Comparison of ENCODE assay signal across 19 cellular contexts in genomic region chr12:128455849-128456248, GRCh38.
DNase-seq lines count a peak whose midpoint lies in the region; ATAC-seq and TF ChIP-seq lines count a peak whose summit lies in the region.
"Had no signal": no experiment of that assay in that cellular context is flagged by ENCODE, and none has a peak within 500 bp of the region (broad histone marks: within the 10 kb centered on the region; RNA-seq: fewer than 3 reads in every experiment).

No MANE protein-coding gene starts in this region.

- H3K36me3 Mint-ChIP-seq in glutamatergic neuron (ENCODE audit: unreplicated experiment) = no peaks in the 10 kb centered on the region
- no peaks in the 10 kb centered on the region for H3K36me3 Mint-ChIP-seq in neural crest cell (ENCODE audit: low read depth)
- no peaks in the 10 kb centered on the region for H3K36me3 Mint-ChIP-seq in CD8-positive, alpha-beta T cell
- H3K36me3 Mint-ChIP-seq: CD4-positive, alpha-beta memory T cell had no signal

- H3K4me1 ChIP-seq in CD8-positive, alpha-beta T cell (ENCODE audit: insufficient read depth, low read length) = no peaks in the 10 kb centered on the region
- H3K4me1 ChIP-seq: BLaER1 had no signal

- H3K27me3 Mint-ChIP-seq in glutamatergic neuron (ENCODE audit: unreplicated experiment) (peaks cover 3% of the 10 kb centered on the region), neural crest cell (ENCODE audit: low read depth) (no peaks in the 10 kb centered on the region)
- H3K27me3 Mint-ChIP-seq in CD8-positive, alpha-beta T cell (ENCODE audit: low read depth) = no peaks in the 10 kb centered on the region
- H3K27me3 Mint-ChIP-seq: CD4-positive, alpha-beta memory T cell had no signal

- H3K27me3 ChIP-seq in CD8-positive, alpha-beta T cell (ENCODE audit: insufficient read depth, low read length) = no peaks in the 10 kb centered on the region
- H3K27me3 ChIP-seq: BLaER1 had no signal

- intact Hi-C loops in CD8-positive, alpha-beta T cell (cut with DNase I, micrococcal nuclease) = no loop called here

- H3K9me3 ChIP-seq in CD8-positive, alpha-beta T cell (ENCODE audit: low read length) = no peaks in the 10 kb centered on the region
- H3K9me3 ChIP-seq: BLaER1 had no signal

- no peaks in the 10 kb centered on the region for H3K36me3 ChIP-seq in CD8-positive, alpha-beta T cell (ENCODE audit: insufficient read depth, low read length)
- H3K36me3 ChIP-seq: BLaER1 had no signal

- no peak overlapping the region for H3K4me3 ChIP-seq in CD8-positive, alpha-beta T cell (ENCODE audit: low read depth, low read length)
- H3K4me3 ChIP-seq: BLaER1, GM23248 had no signal

- ATAC-seq in CD8-positive, alpha-beta T cell = no peak

- H3K9me3 Mint-ChIP-seq in glutamatergic neuron (ENCODE audit: unreplicated experiment) (peaks cover 5% of the 10 kb centered on the region), neural crest cell (peaks cover 4% of the 10 kb centered on the region)
- no peaks in the 10 kb centered on the region for H3K9me3 Mint-ChIP-seq in CD8-positive, alpha-beta T cell

- TF ChIP-seq CTCF in glutamatergic neuron (IDR thresholded peaks at IDR 0.05; ENCODE audit: partially characterized antibody, unreplicated experiment) (no peak), neural crest cell (conservative IDR thresholded peaks at IDR 0.05) (no peak)
- no peak for TF ChIP-seq CTCF in CD8-positive, alpha-beta T cell (IDR thresholded peaks at IDR 0.05)

- POLR2A ChIA-PET in CD8-positive, alpha-beta T cell (lab: Charles Lee) = no interaction called here

- H3K27ac ChIP-seq in CD8-positive, alpha-beta T cell (ENCODE audit: low read depth, low read length) = no peak overlapping the region
- H3K27ac ChIP-seq: 22Rv1, BLaER1, GM23248 had no signal

- DNase-seq in DMS 273 (lab: John Stamatoyannopoulos, UW; ENCODE audit: unreplicated experiment) (peak; percentile 30), DMS 273 treated with DMSO at 0.1 percent for 48 hours (lab: John Stamatoyannopoulos, UW) (no peak), glutamatergic neuron (no peak), neural crest cell (ENCODE audit: low read depth, low spot score) (no peak), hippocampal formation (lab: John Stamatoyannopoulos, UW) (no peak), dedifferentiated amniotic fluid mesenchymal stem cell (ENCODE audit: extremely low spot score) (no peak)
- DNase-seq in CD8-positive, alpha-beta T cell = no peak
- DNase-seq: ACHN; CD4-positive, alpha-beta memory T cell; GDM1; GM23248; HCEC 1CT; Kasumi-1; NCI-H1417 treated with DMSO at 0.1 percent for 48 hours; NCI-H187; Right ventricle myocardium superior had no signal

- no peak overlapping the region for H3K4me3 Mint-ChIP-seq in glutamatergic neuron (ENCODE audit: unreplicated experiment)
- peak overlapping the region; percentile 9 for H3K4me3 Mint-ChIP-seq in neural crest cell
- no peak overlapping the region for H3K4me3 Mint-ChIP-seq in CD8-positive, alpha-beta T cell
- H3K4me3 Mint-ChIP-seq: CD4-positive, alpha-beta memory T cell had no signal

- H3K27ac Mint-ChIP-seq in glutamatergic neuron (ENCODE audit: unreplicated experiment) (peak overlapping the region; percentile 78), neural crest cell (ENCODE audit: unreplicated experiment) (peak overlapping the region; percentile 45)
- H3K27ac Mint-ChIP-seq in CD8-positive, alpha-beta T cell = no peak overlapping the region
- H3K27ac Mint-ChIP-seq: CD4-positive, alpha-beta memory T cell had no signal

- H3K4me1 Mint-ChIP-seq in glutamatergic neuron (ENCODE audit: low read depth, unreplicated experiment) (peaks cover 5% of the 10 kb centered on the region), neural crest cell (peaks cover 28% of the 10 kb centered on the region)
- H3K4me1 Mint-ChIP-seq in CD8-positive, alpha-beta T cell (ENCODE audit: low read depth) = no peaks in the 10 kb centered on the region
- H3K4me1 Mint-ChIP-seq: CD4-positive, alpha-beta memory T cell had no signal

- CTCF ChIA-PET in CD8-positive, alpha-beta T cell (lab: Charles Lee) = no interaction called here

TF ChIP-seq in PFSK-1, 5 proteins besides CTCF, POLR2A, EP300 and RAD21:
- TF ChIP-seq POLR2AphosphoS5 (IDR thresholded peaks at IDR 0.05; ENCODE audit: low read depth, low read length) (peak; percentile 38; the same call in 1 of the 2 replicates), TAF1 (IDR thresholded peaks at IDR 0.05; ENCODE audit: borderline replicate concordance, insufficient read depth, low read length) (no peak), SIN3A (IDR thresholded peaks at IDR 0.05; ENCODE audit: borderline replicate concordance, insufficient read depth, low read length) (peak; percentile 75; the same call in 1 of the 2 replicates)
